In genomic region chr17:62653002-62653830, GRCh38 we compare ENCODE assay signal across 8 cellular contexts. TPM values are rescaled to one million over a fixed set of nuclear protein-coding genes. Genes with fewer than 3 reads are reported as not detected.
A peak's percentile ranks its signal among the peaks of the same experiment; 100 is the strongest.
DNase-seq lines count a peak whose midpoint lies in the region; ATAC-seq and TF ChIP-seq lines count a peak whose summit lies in the region.

No MANE protein-coding gene starts in this region.

- POLR2A ChIA-PET in T-cell (lab: Charles Lee), result interaction anchor here in 1 of 2 donors (0.5 kb wide), 1 partner anchor 775 kb away, joined by 3 read pairs; no protein-coding TSS in a partner anchor

- H3K9me3 Mint-ChIP-seq in T-cell, result no peaks in the 10 kb centered on the region

- H3K36me3 ChIP-seq in adrenal gland (replicated peaks in 1 of 2), result no peaks in the 10 kb centered on the region
- peaks cover 23% of the 10 kb centered on the region for H3K36me3 ChIP-seq in skeletal muscle satellite cell (ENCODE audit: insufficient read depth, low read length)

- TF ChIP-seq CTCF in adrenal gland (IDR thresholded peaks at IDR 0.05), result no peak

- H3K9me3 ChIP-seq in adrenal gland (replicated peaks in 1 of 3) (no peaks in the 10 kb centered on the region), skeletal muscle satellite cell (replicated peaks; ENCODE audit: low read length) (no peaks in the 10 kb centered on the region)

- peak overlapping the region in 1 of 2 donors; percentile 28 for H3K27ac Mint-ChIP-seq in T-cell

- ATAC-seq in HG02571 (IDR thresholded peaks at IDR 0.05; ENCODE audit: unreplicated experiment) (peak; percentile 88), T-cell (replicated peaks in 1 of 4) (peak; percentile 58 to 90 (median 68))

- WGBS in adrenal gland, 4 donors, result 9 to 20% (median 16%) methylated on average over 12 to 30 of the region's 30 CpGs

- TF ChIP-seq POLR2A in adrenal gland (IDR thresholded peaks at IDR 0.05), result no peak

- H3K27me3 ChIP-seq in adrenal gland, result no peaks in the 10 kb centered on the region
- H3K27me3 ChIP-seq in skeletal muscle satellite cell (ENCODE audit: control insufficient read depth, insufficient read depth, low read length), result no peaks in the 10 kb centered on the region

- peaks cover 0 to 3% of the 10 kb centered on the region in 2 donors for H3K27me3 Mint-ChIP-seq in T-cell

- H3K4me3 Mint-ChIP-seq in T-cell, result peak overlapping the region; percentile 80 to 95 (median 82)

- peak; percentile 34 for DNase-seq in GM04504 (ENCODE audit: low read depth)
- DNase-seq in NCI-H1105 (lab: John Stamatoyannopoulos, UW), result peak; percentile 82
- peak in 33 of 34 experiments; percentile 13 to 61 (median 41) for DNase-seq in T-cell
- peak; percentile 33 to 71 (median 44) for DNase-seq in adrenal gland
- no peak for DNase-seq in NCI-H1694 treated with DMSO at 0.1 percent for 48 hours (lab: John Stamatoyannopoulos, UW)

- CTCF ChIA-PET in T-cell (lab: Charles Lee), result no interaction called here

- H3K9ac ChIP-seq in skeletal muscle satellite cell (ENCODE audit: low read depth, low read length), result peak overlapping the region; percentile 77

- intact Hi-C loops in adrenal gland (cut with DNase I), result no loop called here

- H3K4me1 ChIP-seq in adrenal gland (replicated peaks in 1 of 2) (peaks cover 10 to 14% of the 10 kb centered on the region in 2 donors), skeletal muscle satellite cell (ENCODE audit: control insufficient read depth, insufficient read depth, low read length) (peaks cover 62% of the 10 kb centered on the region)

- H3K4me1 Mint-ChIP-seq in T-cell, result peaks cover 20 to 23% (median 22%) of the 10 kb centered on the region in 3 donors

- peak overlapping the region in 4 of 5 donors; percentile 36 to 90 (median 58) for H3K27ac ChIP-seq in adrenal gland

- peak overlapping the region; percentile 86 for H3K4me2 ChIP-seq in skeletal muscle satellite cell (ENCODE audit: low read length)

- H3K4me3 ChIP-seq in adrenal gland (peak overlapping the region in 2 of 4 donors; percentile 28 to 36), iPS-11a (ENCODE audit: low read depth, low read length) (peak overlapping the region; percentile 54), skeletal muscle satellite cell (ENCODE audit: low read length) (peak overlapping the region; percentile 62)

- no peaks in the 10 kb centered on the region for H3K36me3 Mint-ChIP-seq in T-cell

RNA-seq across cellular contexts. Expression of gene MRC2, which starts 25.7 kb away (rescaled TPM):
- total RNA-seq in T-cell, result 1 to 10 TPM; 4.0 to 7.6 (median 5.2) TPM
- total RNA-seq in adrenal gland, result 10 to 100 TPM; 20.2 to 68.3 (median 46.4) TPM
- 10 to 100 TPM in 2 of 3 donors, 1 to 10 TPM in 1; 5.2 to 41.3 (median 22.3) TPM for polyA plus RNA-seq in adrenal gland
- total RNA-seq in skeletal muscle satellite cell (2012; rRNA removed), result 163 and 172 TPM in 2 replicates
